Comparison of ENCODE assay signal across 25 cellular contexts in the genomic region with DNA sequence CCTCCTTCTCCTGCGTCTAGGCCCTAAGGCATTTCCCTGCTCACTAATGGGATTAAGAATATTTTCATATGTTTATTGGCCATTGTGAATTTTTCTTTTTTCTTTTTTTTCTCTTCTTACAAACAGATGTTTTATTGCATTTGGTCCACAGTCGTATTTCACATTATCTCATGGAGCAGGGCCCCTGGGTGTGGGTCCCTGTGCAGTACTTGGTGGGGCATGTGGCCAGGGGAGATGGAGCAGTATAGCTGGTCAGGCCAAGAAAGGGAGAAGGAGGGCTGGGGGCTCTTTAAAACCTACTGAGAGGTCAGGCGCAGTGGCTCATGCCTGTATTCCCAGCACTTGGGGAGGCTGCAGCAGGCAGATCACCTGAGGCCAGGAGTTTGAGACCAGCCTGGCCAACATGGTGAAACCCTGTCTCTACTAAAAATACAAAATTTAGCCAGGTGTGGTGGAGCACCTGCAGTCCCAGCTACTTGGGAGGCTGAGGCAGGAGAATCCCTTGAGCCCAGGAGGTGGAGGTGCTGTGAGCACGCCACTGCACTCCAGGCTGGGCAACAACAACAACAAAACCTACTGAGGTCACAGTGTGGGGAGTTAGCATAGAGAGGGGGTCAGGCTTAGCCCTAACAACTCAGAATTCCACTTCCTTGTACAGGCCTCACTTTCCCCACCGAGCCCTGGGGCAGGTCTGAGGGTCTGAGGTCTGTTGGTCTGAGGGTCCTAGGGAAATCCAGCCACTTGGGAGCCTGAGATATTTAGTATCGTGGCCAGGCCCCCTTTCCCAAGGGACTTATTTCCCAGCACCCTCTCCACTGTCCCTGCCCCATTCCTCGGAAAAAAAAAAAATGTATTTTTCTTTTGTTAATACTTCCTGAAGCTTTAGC. TPM values are rescaled to one million over a fixed set of nuclear protein-coding genes. Genes with fewer than 3 reads are reported as not detected.
DNase-seq lines count a peak whose midpoint lies in the region; ATAC-seq and TF ChIP-seq lines count a peak whose summit lies in the region.
"Had no signal": no experiment of that assay in that cellular context is flagged by ENCODE, and none has a peak within 500 bp of the region (broad histone marks: within the 10 kb centered on the region; RNA-seq: fewer than 3 reads in every experiment).

No MANE protein-coding gene starts in this region.

- H3K36me3 ChIP-seq in HEK293 (ENCODE audit: control insufficient read depth in 2 of 2, insufficient read depth in 1 of 2, low read length in 2 of 2): no peaks in the 10 kb centered on the region
- H3K36me3 ChIP-seq: heart left ventricle had no signal

- no peak overlapping the region for H3K4me3 Mint-ChIP-seq in osteocyte (ENCODE audit: unreplicated experiment)
- no peak overlapping the region for H3K4me3 Mint-ChIP-seq in stimulated activated effector memory CD8-positive, alpha-beta T cell treated with anti-CD3 and anti-CD28 coated beads, Interleukin-12 subunit alpha, Interleukin-12 subunit beta, amount 100 ng/mL, for 72 hours
- H3K4me3 Mint-ChIP-seq in activated T-helper 17 cell treated with anti-CD3 and anti-CD28 coated beads, Interleukin-2, amount 50 U/mL, for 72 hours: no peak overlapping the region
- H3K4me3 Mint-ChIP-seq: activated CD4-positive, alpha-beta T cell treated with anti-CD3 and anti-CD28 coated beads for 36 hours; activated T-cell treated with anti-CD3 and anti-CD28 coated beads, Interleukin-2, amount 50 U/mL, for 4 hours; T-helper 17 cell had no signal

- CTCF ChIA-PET in AG04450 (lab: Charles Lee): no interaction called here
- CTCF ChIA-PET in HEK293 (lab: Yijun Ruan, JAX): interaction anchor here (0.9 kb wide), 1 partner anchor 355 kb away, joined by 3 read pairs; no protein-coding TSS in a partner anchor

- no peaks in the 10 kb centered on the region for H3K36me3 Mint-ChIP-seq in osteocyte (ENCODE audit: unreplicated experiment)
- H3K36me3 Mint-ChIP-seq in stimulated activated effector memory CD8-positive, alpha-beta T cell treated with anti-CD3 and anti-CD28 coated beads, Interleukin-12 subunit alpha, Interleukin-12 subunit beta, amount 100 ng/mL, for 72 hours: no peaks in the 10 kb centered on the region
- no peaks in the 10 kb centered on the region for H3K36me3 Mint-ChIP-seq in activated T-helper 17 cell treated with anti-CD3 and anti-CD28 coated beads, Interleukin-2, amount 50 U/mL, for 72 hours (ENCODE audit: low read depth)

- no peak for ATAC-seq in stimulated activated effector memory CD8-positive, alpha-beta T cell treated with anti-CD3 and anti-CD28 coated beads, Interleukin-12 subunit alpha, Interleukin-12 subunit beta, amount 100 ng/mL, for 72 hours
- ATAC-seq in activated T-helper 17 cell treated with anti-CD3 and anti-CD28 coated beads, Interleukin-2, amount 50 U/mL, for 72 hours (replicated peaks): no peak
- ATAC-seq in HG02852 (IDR thresholded peaks at IDR 0.05; ENCODE audit: unreplicated experiment): no peak
- ATAC-seq: T-helper 17 cell had no signal

- no peak for DNase-seq in AG04450 (ENCODE audit: low read depth, low spot score)
- DNase-seq in epithelial cell of prostate (ENCODE audit: low read depth, low spot score): no peak
- DNase-seq in osteocyte (ENCODE audit: extremely low spot score, unreplicated experiment): peak; percentile 71
- DNase-seq in stimulated activated effector memory CD8-positive, alpha-beta T cell treated with anti-CD3 and anti-CD28 coated beads, Interleukin-12 subunit alpha, Interleukin-12 subunit beta, amount 100 ng/mL, for 72 hours (ENCODE audit: low spot score in 2 of 2): no peak
- DNase-seq in NCI-H1694 (lab: John Stamatoyannopoulos, UW): no peak
- DNase-seq: activated naive CD4-positive, alpha-beta T cell; activated T-cell treated with anti-CD3 and anti-CD28 coated beads, Interleukin-2, amount 50 U/mL, for 4 hours; Caco-2; cortex of kidney; DND-41; heart left ventricle; midbrain; NCI-H1092; NCI-H187 treated with DMSO at 0.1 percent for 48 hours; NCI-H526 treated with DMSO at 0.1 percent for 48 hours; T-helper 17 cell had no signal

- peaks cover 20% of the 10 kb centered on the region for H3K4me1 Mint-ChIP-seq in osteocyte (ENCODE audit: unreplicated experiment)
- no peaks in the 10 kb centered on the region for H3K4me1 Mint-ChIP-seq in stimulated activated effector memory CD8-positive, alpha-beta T cell treated with anti-CD3 and anti-CD28 coated beads, Interleukin-12 subunit alpha, Interleukin-12 subunit beta, amount 100 ng/mL, for 72 hours
- no peaks in the 10 kb centered on the region for H3K4me1 Mint-ChIP-seq in activated T-helper 17 cell treated with anti-CD3 and anti-CD28 coated beads, Interleukin-2, amount 50 U/mL, for 72 hours

- peaks cover 21% of the 10 kb centered on the region for H3K4me1 ChIP-seq in HEK293 (ENCODE audit: control insufficient read depth, insufficient read depth, low read length)
- H3K4me1 ChIP-seq: Caco-2 had no signal

- TF ChIP-seq CTCF in AG04450 (IDR thresholded peaks at IDR 0.05; ENCODE audit: low read depth, low read length) (no peak), HEK293 (tag by site-specific recombination; IDR thresholded peaks at IDR 0.05) (no peak), osteocyte (IDR thresholded peaks at IDR 0.05) (no peak)

- H3K27me3 ChIP-seq in AG04450 (ENCODE audit: control insufficient read depth, insufficient read depth, low read length): no peaks in the 10 kb centered on the region
- H3K27me3 ChIP-seq: heart left ventricle had no signal

- H3K9me3 ChIP-seq in AG04450 (ENCODE audit: control insufficient read depth, insufficient read depth, low read length) (peaks cover 11% of the 10 kb centered on the region; the same call in 1 of the 2 replicates), HEK293 (ENCODE audit: control insufficient read depth, insufficient read depth, low read depth, low read length) (no peaks in the 10 kb centered on the region)
- H3K9me3 ChIP-seq: Caco-2, heart left ventricle had no signal

- H3K4me3 ChIP-seq in AG04450 (ENCODE audit: low read depth, low read length) (no peak overlapping the region), HEK293 (ENCODE audit: low read depth, low read length) (no peak overlapping the region)
- H3K4me3 ChIP-seq: heart left ventricle had no signal

- H3K27me3 Mint-ChIP-seq in osteocyte (ENCODE audit: unreplicated experiment): no peaks in the 10 kb centered on the region
- H3K27me3 Mint-ChIP-seq in activated T-helper 17 cell treated with anti-CD3 and anti-CD28 coated beads, Interleukin-2, amount 50 U/mL, for 72 hours: no peaks in the 10 kb centered on the region
- H3K27me3 Mint-ChIP-seq: activated CD4-positive, alpha-beta T cell treated with anti-CD3 and anti-CD28 coated beads for 36 hours had no signal

- no peaks in the 10 kb centered on the region for H3K9me3 Mint-ChIP-seq in osteocyte (ENCODE audit: unreplicated experiment)
- H3K9me3 Mint-ChIP-seq in stimulated activated effector memory CD8-positive, alpha-beta T cell treated with anti-CD3 and anti-CD28 coated beads, Interleukin-12 subunit alpha, Interleukin-12 subunit beta, amount 100 ng/mL, for 72 hours: no peaks in the 10 kb centered on the region
- no peaks in the 10 kb centered on the region for H3K9me3 Mint-ChIP-seq in activated T-helper 17 cell treated with anti-CD3 and anti-CD28 coated beads, Interleukin-2, amount 50 U/mL, for 72 hours
- H3K9me3 Mint-ChIP-seq: activated T-cell treated with anti-CD3 and anti-CD28 coated beads, Interleukin-2, amount 50 U/mL, for 4 hours had no signal

- POLR2A ChIA-PET in AG04450 (lab: Yijun Ruan, JAX) (no interaction called here), HEK293 (lab: Yijun Ruan, JAX) (interaction anchor here (1.1 kb wide), 1 partner anchor 12 kb away, joined by 3 read pairs; no protein-coding TSS in a partner anchor)

- H3K27ac ChIP-seq in AG04450 (ENCODE audit: low read depth, low read length) (peak overlapping the region; percentile 62), HEK293 (ENCODE audit: extremely low read depth, low read depth, low read length) (peak overlapping the region; percentile 4; the same call in 1 of the 2 replicates), epithelial cell of prostate (peak overlapping the region; percentile 40)
- H3K27ac ChIP-seq: heart left ventricle, HL-60 had no signal

- H3K27ac Mint-ChIP-seq in osteocyte (ENCODE audit: unreplicated experiment): peak overlapping the region; percentile 78
- no peak overlapping the region for H3K27ac Mint-ChIP-seq in stimulated activated effector memory CD8-positive, alpha-beta T cell treated with anti-CD3 and anti-CD28 coated beads, Interleukin-12 subunit alpha, Interleukin-12 subunit beta, amount 100 ng/mL, for 72 hours
- H3K27ac Mint-ChIP-seq in activated T-helper 17 cell treated with anti-CD3 and anti-CD28 coated beads, Interleukin-2, amount 50 U/mL, for 72 hours: no peak overlapping the region
- H3K27ac Mint-ChIP-seq: activated CD4-positive, alpha-beta T cell treated with anti-CD3 and anti-CD28 coated beads for 36 hours; T-helper 17 cell had no signal

TF ChIP-seq in HEK293, 187 proteins besides CTCF, POLR2A, EP300 and RAD21 (continues in another document):
- no peak for TF ChIP-seq GLI4 (tag by site-specific recombination; IDR thresholded peaks at IDR 0.05)
- no peak for TF ChIP-seq ZNF658 (tag by site-specific recombination; IDR thresholded peaks at IDR 0.05)
- TF ChIP-seq ZNF366 (tag by site-specific recombination; conservative IDR thresholded peaks at IDR 0.05): no peak
- no peak for TF ChIP-seq ZNF555 (tag by site-specific recombination; conservative IDR thresholded peaks at IDR 0.05)
- TF ChIP-seq BCL11B (tag by site-specific recombination; IDR thresholded peaks at IDR 0.05; ENCODE audit: low read depth): no peak
- TF ChIP-seq ZNF433 (tag by site-specific recombination; IDR thresholded peaks at IDR 0.05; ENCODE audit: low read depth): no peak
- no peak for TF ChIP-seq ZNF398 (tag by site-specific recombination; IDR thresholded peaks at IDR 0.05)
- TF ChIP-seq SP7 (tag by site-specific recombination; IDR thresholded peaks at IDR 0.05): no peak

RNA-seq across cellular contexts. Expression of gene HORMAD2, which starts 35.0 kb away (rescaled TPM):
- not detected in 2 replicates for polyA plus RNA-seq in AG04450 (2011; rRNA removed)
- polyA minus RNA-seq in AG04450 (2011; rRNA and poly(A)+ RNA removed): not detected in 2 replicates
- total RNA-seq in osteocyte: not detected in 2 replicates
- total RNA-seq in activated T-helper 17 cell treated with anti-CD3 and anti-CD28 coated beads, Interleukin-2, amount 50 U/mL, for 72 hours: under 1 TPM in 1 of 2 donors, not detected in 1; 0.37 TPM
- total RNA-seq: activated CD4-positive, alpha-beta T cell treated with anti-CD3 and anti-CD28 coated beads for 36 hours; activated T-cell treated with anti-CD3 and anti-CD28 coated beads, Interleukin-2, amount 50 U/mL, for 4 hours; endothelial cell of umbilical vein; H1; heart left ventricle; left colon; RPMI7951; T-helper 17 cell had no signal
- polyA plus RNA-seq: endothelial cell of umbilical vein, heart left ventricle had no signal

Comparison
In these comparisons a context has a peak if more than half of its experiments do, and no peak if none do; other contexts are left out.
1. H3K27ac ChIP-seq: peak in every context shown above with its lines; median percentile 62 in AG04450; 40 in epithelial cell of prostate; 4 in HEK293.